In the genomic region with DNA sequence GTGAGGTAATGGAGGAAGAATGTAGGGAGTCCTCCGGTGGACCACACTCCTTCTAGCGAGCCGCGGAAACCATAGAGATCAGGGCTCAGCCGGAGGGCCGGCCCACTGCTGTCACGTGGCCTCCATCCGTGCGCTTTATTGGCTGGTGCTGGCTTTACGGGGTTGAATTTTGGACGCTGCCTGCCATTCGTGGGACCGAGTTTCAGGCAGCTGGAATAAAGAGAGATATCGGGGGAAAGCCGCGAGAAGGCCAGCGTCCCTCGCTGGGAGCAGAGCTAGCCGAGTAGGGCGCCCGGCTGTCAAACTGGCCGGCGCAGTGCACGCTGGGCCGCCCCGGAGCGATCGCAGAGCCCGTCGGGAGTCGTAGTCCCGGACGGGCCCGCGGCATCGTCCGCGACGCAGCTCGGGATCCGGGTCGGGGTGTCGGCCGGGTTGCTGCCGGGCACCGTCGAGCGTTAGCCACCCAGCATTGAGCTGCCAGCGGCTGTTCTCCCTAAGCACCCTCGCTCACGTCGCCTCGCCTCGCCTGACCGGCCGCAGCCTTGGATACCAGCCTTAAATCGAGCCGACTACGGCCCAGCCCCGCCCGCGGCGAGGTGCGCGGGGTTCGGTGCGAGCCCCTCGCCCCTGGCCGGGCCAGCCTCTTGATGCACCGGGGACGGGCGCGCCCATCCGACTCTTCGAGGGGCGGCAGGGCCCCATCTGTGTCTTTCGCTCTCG, we compare ENCODE assay signal across 8 cellular contexts. TPM values are rescaled to one million over a fixed set of nuclear protein-coding genes. Genes with fewer than 3 reads are reported as not detected.
DNase-seq lines count a peak whose midpoint lies in the region; ATAC-seq and TF ChIP-seq lines count a peak whose summit lies in the region.
"Not testable (repeated sequence)": the region's sequence is repeated elsewhere in the genome, so short reads cannot be mapped to it uniquely, and the experiment has no call there.

A gene with protein sequence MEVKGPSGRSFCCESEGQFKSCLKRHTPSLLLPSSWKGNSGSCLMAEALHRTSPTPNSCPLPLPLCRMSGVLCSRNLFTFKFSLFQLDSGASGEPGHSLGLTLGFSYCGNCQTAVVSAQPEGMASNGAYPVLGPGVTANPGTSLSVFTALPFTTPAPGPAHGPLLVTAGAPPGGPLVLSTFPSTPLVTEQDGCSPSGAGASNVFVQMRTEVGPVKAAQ (N-terminal part only) (plus strand): TSS at position 244 of the 720 bp plus-strand sequence. CDS start 15,002 bp downstream, outside the sequence.

- H3K36me3 Mint-ChIP-seq in CD8-positive, alpha-beta T cell; endothelial cell (ENCODE audit: low read depth, unreplicated experiment): not testable (repeated sequence)

- H3K9me3 Mint-ChIP-seq in CD8-positive, alpha-beta T cell; endothelial cell (ENCODE audit: unreplicated experiment): not testable (repeated sequence)

- not testable (repeated sequence) for H3K27me3 Mint-ChIP-seq in CD8-positive, alpha-beta T cell (ENCODE audit: low read depth); endothelial cell (ENCODE audit: unreplicated experiment)

- CTCF ChIA-PET in CD8-positive, alpha-beta T cell (lab: Charles Lee) = not testable (repeated sequence)

- peak within 1 kb of the TSS; percentile 73 for H3K4me3 ChIP-seq in CD8-positive, alpha-beta T cell (ENCODE audit: low read depth, low read length)

- H3K9me3 ChIP-seq in CD8-positive, alpha-beta T cell (ENCODE audit: low read length) = not testable (repeated sequence)

- peak within 1 kb of the TSS; percentile 86 for H3K27ac Mint-ChIP-seq in CD8-positive, alpha-beta T cell
- H3K27ac Mint-ChIP-seq in endothelial cell (ENCODE audit: unreplicated experiment) = peak within 1 kb of the TSS; percentile 80

- not testable (repeated sequence) for TF ChIP-seq CTCF in CD8-positive, alpha-beta T cell (IDR thresholded peaks at IDR 0.05); endothelial cell (IDR thresholded peaks at IDR 0.05; ENCODE audit: unreplicated experiment)

- intact Hi-C loops in CD8-positive, alpha-beta T cell (cut with DNase I, micrococcal nuclease) = loop anchor here (5.0 to 10.0 kb wide), 2 partner anchors 376 to 1792 kb away; a partner anchor contains a TSS

- not testable (repeated sequence) for H3K27me3 ChIP-seq in CD8-positive, alpha-beta T cell (ENCODE audit: insufficient read depth, low read length)

- H3K4me3 Mint-ChIP-seq in CD8-positive, alpha-beta T cell = peak within 1 kb of the TSS; percentile 87
- H3K4me3 Mint-ChIP-seq in endothelial cell (ENCODE audit: unreplicated experiment) = peak within 1 kb of the TSS; percentile 87

- POLR2A ChIA-PET in CD8-positive, alpha-beta T cell (lab: Charles Lee) = not testable (repeated sequence)

- peak; percentile 52 to 90 (median 72) for DNase-seq in CD8-positive, alpha-beta T cell
- DNase-seq in NOMO-1 treated with DMSO at 0.1 percent for 48 hours (lab: John Stamatoyannopoulos, UW; ENCODE audit: unreplicated experiment) = peak; percentile 58
- peak; percentile 84 for DNase-seq in activated CD8-positive, alpha-beta memory T cell treated with anti-CD3 and anti-CD28 coated beads, Interleukin-2, amount 50 U/mL, for 48 hours
- peak; percentile 64 for DNase-seq in endothelial cell (ENCODE audit: low spot score)
- peak; percentile 93 for DNase-seq in mesenteric fat pad (ENCODE audit: low spot score)
- DNase-seq in stimulated activated CD4-positive, alpha-beta T cell treated with anti-CD3 and anti-CD28 coated beads, TNF-alpha, amount 100 ng/mL, for 4 hours (ENCODE audit: low read depth in 3 of 3) = peak; percentile 39 to 62 (median 52)

- peak within 1 kb of the TSS; percentile 62 for H3K27ac ChIP-seq in CD8-positive, alpha-beta T cell (ENCODE audit: low read depth, low read length)

- not testable (repeated sequence) for H3K36me3 ChIP-seq in CD8-positive, alpha-beta T cell (ENCODE audit: insufficient read depth, low read length)

- H3K4me1 Mint-ChIP-seq in CD8-positive, alpha-beta T cell (ENCODE audit: low read depth) = peaks cover 26% of the 10 kb centered on the region
- H3K4me1 Mint-ChIP-seq in endothelial cell (ENCODE audit: unreplicated experiment) = not testable (repeated sequence)

- H3K4me1 ChIP-seq in CD8-positive, alpha-beta T cell (ENCODE audit: insufficient read depth, low read length) = not testable (repeated sequence)

- ATAC-seq in CD8-positive, alpha-beta T cell = peak; percentile 87
- ATAC-seq in GM19468 (IDR thresholded peaks at IDR 0.05; ENCODE audit: extremely low read depth, unreplicated experiment) = peak; percentile 99
- peak; percentile 89 for ATAC-seq in HG03565 (IDR thresholded peaks at IDR 0.05; ENCODE audit: unreplicated experiment)

RNA-seq across cellular contexts. Expression of the gene that starts here (rescaled TPM):
- total RNA-seq in CD8-positive, alpha-beta T cell = under 1 TPM in 1 of 2 experiments, not detected in 1; 0.81 TPM
- 0.46 TPM for total RNA-seq in endothelial cell (ENCODE audit: unreplicated experiment)
- not detected for total RNA-seq in mesenteric fat pad

Comparison
In these comparisons a context has a peak if more than half of its experiments do, and no peak if none do; other contexts are left out.
1. Peak in every context shown above with its lines: DNase-seq, ATAC-seq, H3K4me3 ChIP-seq and H3K27ac ChIP-seq.
2. Peak in DNase-seq, ATAC-seq, H3K4me3 ChIP-seq and H3K27ac ChIP-seq in CD8-positive, alpha-beta T cell; RNA of the gene not detected or under 1 TPM.
3. Peak in DNase-seq in endothelial cell; RNA of the gene not detected or under 1 TPM.
4. Peak in DNase-seq in mesenteric fat pad; RNA of the gene not detected or under 1 TPM.